ENCODE assay signal across 22 cellular contexts in the genomic region with DNA sequence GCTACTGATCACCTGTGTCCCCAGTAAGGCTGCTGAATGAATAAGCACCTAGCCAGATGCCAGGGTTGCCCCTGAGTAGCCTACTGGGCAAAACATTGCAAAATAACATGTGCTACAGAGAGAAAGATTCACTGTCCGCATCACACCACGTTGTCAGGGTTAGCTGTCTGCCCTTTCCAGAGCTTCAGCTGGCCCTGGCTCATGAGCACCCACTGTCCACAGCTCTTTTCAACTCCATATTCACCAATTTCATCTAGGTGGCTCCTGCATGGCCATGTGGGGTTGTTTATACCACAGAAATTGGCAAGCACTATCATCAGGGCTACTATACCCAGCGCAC.
"Had no signal": no experiment of that assay in that cellular context is flagged by ENCODE, and none has a peak within 500 bp of the region (broad histone marks: within the 10 kb centered on the region; RNA-seq: fewer than 3 reads in every experiment).

No MANE protein-coding gene starts in this region.

- H3K27ac ChIP-seq: HL-60, SJSA1, SK-N-MC had no signal

- H3K4me3 ChIP-seq: SJSA1, SK-N-MC had no signal

- H3K9me3 ChIP-seq: SJSA1 had no signal

- DNase-seq: KBM-7, NCI-H1048, NCI-H1105, NCI-H1417 treated with DMSO at 0.1 percent for 48 hours, NCI-H146, NCI-H1694 treated with DMSO at 0.1 percent for 48 hours, NCI-H1930, NCI-H2081 treated with DMSO at 0.1 percent for 48 hours, NCI-H2171, NCI-H226, NCI-H446, NCI-H510A, NCI-H524 treated with DMSO at 0.1 percent for 48 hours, NCI-H69, NCI-H774, Right ventricle myocardium superior, RPMI8226, SIG-M5 had no signal

- H3K4me1 ChIP-seq: SJSA1 had no signal

- H3K36me3 ChIP-seq: SJSA1 had no signal

- H3K27me3 ChIP-seq: SJSA1 had no signal

- FAIRE-seq: RCC 7860 had no signal
